Comparison of ENCODE assay signal across 9 cellular contexts in the genomic region with DNA sequence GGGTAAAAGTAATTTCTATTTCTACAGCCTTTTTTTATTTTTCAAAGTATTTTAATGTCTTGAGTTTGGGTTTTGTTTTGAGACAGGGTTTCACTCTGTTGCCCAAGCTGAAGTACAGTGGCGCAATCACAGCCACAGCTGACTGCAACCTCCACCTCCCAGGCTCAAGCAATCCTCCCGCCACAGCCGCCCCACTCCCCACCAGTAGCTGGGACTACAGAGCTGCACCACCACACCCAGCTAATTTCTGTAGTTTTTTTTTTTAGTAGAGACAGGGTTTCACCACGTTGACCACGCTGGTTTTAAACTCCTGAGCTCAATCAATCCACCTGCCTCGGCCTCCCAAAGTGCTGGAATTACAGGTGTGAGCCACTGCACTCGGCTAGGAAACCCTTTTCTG. TPM values are rescaled to one million over a fixed set of nuclear protein-coding genes. Genes with fewer than 3 reads are reported as not detected.
DNase-seq lines count a peak whose midpoint lies in the region; ATAC-seq, FAIRE-seq and TF ChIP-seq lines count a peak whose summit lies in the region.
"Had no signal": no experiment of that assay in that cellular context is flagged by ENCODE, and none has a peak within 500 bp of the region (broad histone marks: within the 10 kb centered on the region; RNA-seq: fewer than 3 reads in every experiment).

No MANE protein-coding gene starts in this region.

- H3K4me1 Mint-ChIP-seq in CD8-positive, alpha-beta memory T cell = peaks cover 33 to 54% (median 50%) of the 10 kb centered on the region in 3 donors
- H3K4me1 Mint-ChIP-seq in activated CD8-positive, alpha-beta T cell treated with anti-CD3 and anti-CD28 coated beads, Interleukin-2, amount 10 ng/mL, durations not matched to agents 7 days and 5 days (ENCODE audit: low read depth) = peaks cover 72% of the 10 kb centered on the region

- no peak for DNase-seq in CD8-positive, alpha-beta memory T cell
- DNase-seq in activated CD8-positive, alpha-beta T cell treated with anti-CD3 and anti-CD28 coated beads, Interleukin-2, amount 10 ng/mL, durations not matched to agents 7 days and 5 days = peak; percentile 62
- peak; percentile 72 for DNase-seq in kidney epithelial cell (ENCODE audit: low read depth)
- peak; percentile 92 for DNase-seq in upper lobe of right lung
- DNase-seq in islet precursor cell = no peak
- DNase-seq in effector CD4-positive, alpha-beta T cell = no peak
- DNase-seq in GM19239 (ENCODE audit: insufficient read length, low spot score) = no peak

- peak overlapping the region in 7 of 8 donors; percentile 18 to 91 (median 53) for H3K27ac Mint-ChIP-seq in CD8-positive, alpha-beta memory T cell
- H3K27ac Mint-ChIP-seq in activated CD8-positive, alpha-beta T cell treated with anti-CD3 and anti-CD28 coated beads, Interleukin-2, amount 10 ng/mL, durations not matched to agents 7 days and 5 days = peak overlapping the region; percentile 45

- no peaks in the 10 kb centered on the region for H3K27me3 ChIP-seq in CD8-positive, alpha-beta memory T cell (ENCODE audit: insufficient read depth, low read length, poor library complexity, severe bottlenecking)
- H3K27me3 ChIP-seq in kidney epithelial cell (ENCODE audit: control insufficient read depth, insufficient read depth, low read length) (no peaks in the 10 kb centered on the region), upper lobe of right lung (no peaks in the 10 kb centered on the region)

- H3K27me3 Mint-ChIP-seq in CD8-positive, alpha-beta memory T cell = peaks cover 0 to 1% of the 10 kb centered on the region in 2 donors
- H3K27me3 Mint-ChIP-seq in activated CD8-positive, alpha-beta T cell treated with anti-CD3 and anti-CD28 coated beads, Interleukin-2, amount 10 ng/mL, durations not matched to agents 7 days and 5 days (ENCODE audit: low read depth) = no peaks in the 10 kb centered on the region

- ATAC-seq in HG02798 (IDR thresholded peaks at IDR 0.05; ENCODE audit: poor library complexity, unreplicated experiment) (peak; percentile 35), upper lobe of right lung (peak; percentile 70)
- peak; percentile 34 for ATAC-seq in activated CD8-positive, alpha-beta T cell treated with anti-CD3 and anti-CD28 coated beads, Interleukin-2, amount 10 ng/mL, durations not matched to agents 7 days and 5 days

- POLR2A ChIA-PET in CD8-positive, alpha-beta memory T cell (lab: Charles Lee) = no interaction called here
- POLR2A ChIA-PET in activated CD8-positive, alpha-beta T cell treated with anti-CD3 and anti-CD28 coated beads, Interleukin-2, amount 10 ng/mL, durations not matched to agents 7 days and 5 days (lab: Charles Lee) = interaction anchor here (0.7 to 9.9 kb wide), 7 partner anchors 10 to 97 kb away, joined by 3 to 89 read pairs (median 5); no protein-coding TSS in a partner anchor

- H3K36me3 ChIP-seq in CD8-positive, alpha-beta memory T cell (ENCODE audit: insufficient read depth, low read length) = no peaks in the 10 kb centered on the region
- H3K36me3 ChIP-seq in kidney epithelial cell (ENCODE audit: control insufficient read depth, insufficient read depth, low read length) = no peaks in the 10 kb centered on the region
- no peaks in the 10 kb centered on the region for H3K36me3 ChIP-seq in upper lobe of right lung

- TF ChIP-seq CTCF in kidney epithelial cell (IDR thresholded peaks at IDR 0.05; ENCODE audit: insufficient read depth, low read length, poor library complexity, severe bottlenecking) = no peak
- TF ChIP-seq CTCF in upper lobe of right lung (IDR thresholded peaks at IDR 0.05) = no peak

- H3K4me1 ChIP-seq in CD8-positive, alpha-beta memory T cell (ENCODE audit: insufficient read depth, low read length) = peaks cover 53% of the 10 kb centered on the region
- H3K4me1 ChIP-seq in upper lobe of right lung = peaks cover 74% of the 10 kb centered on the region

- peak overlapping the region; percentile 14 to 79 (median 47) for H3K4me3 Mint-ChIP-seq in CD8-positive, alpha-beta memory T cell
- H3K4me3 Mint-ChIP-seq in activated CD8-positive, alpha-beta T cell treated with anti-CD3 and anti-CD28 coated beads, Interleukin-2, amount 10 ng/mL, durations not matched to agents 7 days and 5 days = peak overlapping the region; percentile 6

- CTCF ChIA-PET in CD8-positive, alpha-beta memory T cell (lab: Charles Lee) = interaction anchor here (0.6 to 4.2 kb wide), 7 partner anchors 9 to 135 kb away, joined by 3 to 12 read pairs (median 6); no protein-coding TSS in a partner anchor
- CTCF ChIA-PET in activated CD8-positive, alpha-beta T cell treated with anti-CD3 and anti-CD28 coated beads, Interleukin-2, amount 10 ng/mL, durations not matched to agents 7 days and 5 days (lab: Charles Lee) = interaction anchor here (1.1 to 3.2 kb wide), 5 partner anchors 10 to 66 kb away, joined by 4 to 13 read pairs (median 5); no protein-coding TSS in a partner anchor

- H3K4me3 ChIP-seq in CD8-positive, alpha-beta memory T cell (ENCODE audit: low read length) = no peak overlapping the region
- no peak overlapping the region for H3K4me3 ChIP-seq in kidney epithelial cell (ENCODE audit: low read depth, low read length)
- no peak overlapping the region for H3K4me3 ChIP-seq in upper lobe of right lung

- no peak for FAIRE-seq in GM19239 (lab: Jason Lieb, UNC)
- FAIRE-seq: colon had no signal

- H3K9me3 Mint-ChIP-seq in CD8-positive, alpha-beta memory T cell = no peaks in the 10 kb centered on the region
- H3K9me3 Mint-ChIP-seq in activated CD8-positive, alpha-beta T cell treated with anti-CD3 and anti-CD28 coated beads, Interleukin-2, amount 10 ng/mL, durations not matched to agents 7 days and 5 days (ENCODE audit: insufficient read depth) = no peaks in the 10 kb centered on the region

- H3K9me3 ChIP-seq in CD8-positive, alpha-beta memory T cell (ENCODE audit: low read length) = no peaks in the 10 kb centered on the region
- H3K9me3 ChIP-seq in upper lobe of right lung = no peaks in the 10 kb centered on the region

- H3K36me3 Mint-ChIP-seq in CD8-positive, alpha-beta memory T cell = no peaks in the 10 kb centered on the region
- H3K36me3 Mint-ChIP-seq in activated CD8-positive, alpha-beta T cell treated with anti-CD3 and anti-CD28 coated beads, Interleukin-2, amount 10 ng/mL, durations not matched to agents 7 days and 5 days (ENCODE audit: low read depth) = peaks cover 4% of the 10 kb centered on the region

- intact Hi-C loops in upper lobe of right lung (cut with DNase I) = no loop called here

- no peak overlapping the region for H3K27ac ChIP-seq in CD8-positive, alpha-beta memory T cell (ENCODE audit: low read depth, low read length)
- H3K27ac ChIP-seq in upper lobe of right lung = peak overlapping the region; percentile 98

RNA-seq across cellular contexts. Expression of a gene that starts 44.0 kb away (rescaled TPM):
- 10 to 100 TPM in 1 of 2 experiments, 1 to 10 TPM in 1; 9.5 to 11.9 TPM for total RNA-seq in CD8-positive, alpha-beta memory T cell
- polyA plus RNA-seq in CD8-positive, alpha-beta memory T cell = 17.3 TPM
- 10 to 100 TPM; 14.5 to 14.7 TPM for total RNA-seq in activated CD8-positive, alpha-beta T cell treated with anti-CD3 and anti-CD28 coated beads, Interleukin-2, amount 10 ng/mL, durations not matched to agents 7 days and 5 days
- total RNA-seq in kidney epithelial cell = 5.9 and 8.3 TPM in 2 replicates
- 15.3 TPM for total RNA-seq in upper lobe of right lung

RNA-seq across cellular contexts. Expression of a gene that starts 44.1 kb away (rescaled TPM):
- 10 to 100 TPM; 44.5 to 52.3 TPM for total RNA-seq in CD8-positive, alpha-beta memory T cell
- 24.4 TPM for polyA plus RNA-seq in CD8-positive, alpha-beta memory T cell
- 10 to 100 TPM; 47.5 to 48.7 TPM for total RNA-seq in activated CD8-positive, alpha-beta T cell treated with anti-CD3 and anti-CD28 coated beads, Interleukin-2, amount 10 ng/mL, durations not matched to agents 7 days and 5 days
- total RNA-seq in kidney epithelial cell (19.2 and 19.8 TPM in 2 replicates), upper lobe of right lung (34.9 TPM)

Comparison
In these comparisons a context has a peak if more than half of its experiments do, and no peak if none do; other contexts are left out.
1. DNase-seq: peak in activated CD8-positive, alpha-beta T cell treated with anti-CD3 and anti-CD28 coated beads, Interleukin-2, amount 10 ng/mL, durations not matched to agents 7 days and 5 days (single experiment), kidney epithelial cell (single experiment) and upper lobe of right lung (single experiment); none in CD8-positive, alpha-beta memory T cell (0 of 5), islet precursor cell (single experiment), effector CD4-positive, alpha-beta T cell (single experiment) and GM19239 (single experiment).
2. Peak in every context shown above with its lines, with median percentiles within 50 percentile points of each other: ATAC-seq.